In the genomic region with DNA sequence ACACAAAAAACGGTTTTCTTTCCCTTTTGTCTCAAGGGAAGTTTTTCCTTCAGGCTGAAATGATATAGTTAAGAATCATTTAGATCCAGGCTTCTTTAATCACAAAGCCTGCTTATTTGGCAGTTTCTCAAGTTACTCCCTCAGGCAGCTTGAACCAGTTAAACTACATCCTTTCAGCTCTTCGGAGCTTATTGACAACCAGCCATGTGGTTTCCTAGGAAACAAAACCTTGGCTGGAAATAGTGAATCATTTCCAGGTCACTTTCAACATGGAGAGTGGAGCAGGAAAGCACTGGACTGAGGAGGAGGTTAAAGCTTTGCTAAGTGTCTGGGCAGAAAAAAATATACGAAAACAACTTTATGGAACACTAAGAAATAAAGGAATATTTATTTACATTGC, we compare ENCODE assay signal across 8 cellular contexts. TPM values are rescaled to one million over a fixed set of nuclear protein-coding genes. Genes with fewer than 3 reads are reported as not detected.
A peak's percentile ranks its signal among the peaks of the same experiment; 100 is the strongest.
DNase-seq lines count a peak whose midpoint lies in the region; ATAC-seq lines count a peak whose summit lies in the region.

No MANE protein-coding gene starts in this region.

- DNase-seq in EL (peak; percentile 94), MV-4-11 (lab: John Stamatoyannopoulos, UW) (peak; percentile 65), SW 1271 (lab: John Stamatoyannopoulos, UW) (peak; percentile 64 to 87)
- DNase-seq in stimulated activated CD4-positive, alpha-beta T cell treated with anti-CD3 and anti-CD28 coated beads, Interleukin-2, amount 100 ng/mL, for 24 hours: no peak
- DNase-seq in NK-92 treated with Interleukin-12 subunit alpha and Interleukin-12 subunit beta, amount 100 ng/mL, for 24 hours (lab: John Stamatoyannopoulos, UW): no peak

- H3K36me3 ChIP-seq in muscle layer of duodenum (ENCODE audit: control insufficient read depth in 1 of 2, insufficient read depth in 2 of 2, low read length in 2 of 2): no peaks in the 10 kb centered on the region

- H3K27me3 ChIP-seq in muscle layer of duodenum (ENCODE audit: low read depth, low read length): no peaks in the 10 kb centered on the region

- peak overlapping the region; percentile 50 for H3K27ac ChIP-seq in muscle layer of duodenum (ENCODE audit: low read length)

- peak overlapping the region; percentile 35 to 42 for H3K4me3 ChIP-seq in muscle layer of duodenum (ENCODE audit: low read depth in 1 of 2, low read length in 2 of 2)

- no peaks in the 10 kb centered on the region for H3K9me3 ChIP-seq in muscle layer of duodenum (ENCODE audit: control insufficient read depth in 1 of 2, low read length in 2 of 2)

- peaks cover 11% of the 10 kb centered on the region in 2 donors for H3K4me1 ChIP-seq in muscle layer of duodenum (ENCODE audit: control insufficient read depth in 1 of 2, insufficient read depth in 2 of 2, low read length in 2 of 2)

- peak; percentile 95 for ATAC-seq in esophagus mucosa
- ATAC-seq in GM19397 (IDR thresholded peaks at IDR 0.05; ENCODE audit: unreplicated experiment): no peak

RNA-seq across cellular contexts. Expression of gene AASDH, which starts 23.0 kb away (rescaled TPM):
- total RNA-seq in esophagus mucosa: 8.3 TPM

RNA-seq across cellular contexts. Expression of gene PPAT, which starts 25.2 kb away (rescaled TPM):
- total RNA-seq in esophagus mucosa: 8.8 TPM

RNA-seq across cellular contexts. Expression of gene PAICS, which starts 25.8 kb away (rescaled TPM):
- total RNA-seq in esophagus mucosa: 71.7 TPM

RNA-seq across cellular contexts. Expression of gene SRP72, which starts 57.2 kb away (rescaled TPM):
- total RNA-seq in esophagus mucosa: 85.2 TPM

Comparison
In these comparisons a context has a peak if more than half of its experiments do, and no peak if none do; other contexts are left out.
1. DNase-seq: peak in EL (single experiment), MV-4-11 (single experiment) and SW 1271 (2 of 2); none in stimulated activated CD4-positive, alpha-beta T cell treated with anti-CD3 and anti-CD28 coated beads, Interleukin-2, amount 100 ng/mL, for 24 hours (0 of 2) and NK-92 treated with Interleukin-12 subunit alpha and Interleukin-12 subunit beta, amount 100 ng/mL, for 24 hours (single experiment).